20 cellular contexts compared by ENCODE assay signal in the genomic region with DNA sequence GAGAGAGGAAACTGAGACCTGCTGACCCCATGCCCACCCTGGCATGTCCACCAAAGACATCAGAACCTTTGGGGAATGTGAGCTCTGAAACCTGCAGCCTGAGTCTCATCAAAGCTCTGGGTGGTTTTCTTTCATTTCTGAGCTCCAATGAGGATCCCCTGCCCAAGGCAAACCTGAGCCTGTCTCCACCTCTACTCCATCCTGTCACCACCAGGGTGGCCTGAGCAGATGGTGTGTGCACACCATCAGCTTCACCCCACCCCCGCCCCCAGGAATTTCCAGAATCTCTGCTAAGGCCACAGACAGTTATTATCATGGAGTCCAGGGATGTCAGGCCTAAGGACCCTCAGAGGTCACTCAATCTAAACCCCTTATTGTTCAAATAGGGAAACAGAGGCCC. TPM values are rescaled to one million over a fixed set of nuclear protein-coding genes. Genes with fewer than 3 reads are reported as not detected.
DNase-seq lines count a peak whose midpoint lies in the region; ATAC-seq, FAIRE-seq and TF ChIP-seq lines count a peak whose summit lies in the region.
"Had no signal": no experiment of that assay in that cellular context is flagged by ENCODE, and none has a peak within 500 bp of the region (broad histone marks: within the 10 kb centered on the region; RNA-seq: fewer than 3 reads in every experiment).

No MANE protein-coding gene starts in this region.

- H3K4ac ChIP-seq in H9 (ENCODE audit: low read depth, low read length): no peak overlapping the region
- H3K4ac ChIP-seq in H1 (replicated peaks; ENCODE audit: insufficient read length, low read depth, low read length): no peak overlapping the region

- H3K27me3 ChIP-seq in H9 (ENCODE audit: insufficient read depth, low read length): no peaks in the 10 kb centered on the region
- no peaks in the 10 kb centered on the region for H3K27me3 ChIP-seq in H1 (replicated peaks in 1 of 4; ENCODE audit: control insufficient read depth in 3 of 4, extremely low read depth in 1 of 4, insufficient read depth in 3 of 4, low read length in 3 of 4)
- no peaks in the 10 kb centered on the region for H3K27me3 ChIP-seq in osteoblast (ENCODE audit: insufficient read depth, low read length)
- H3K27me3 ChIP-seq: left lung, SJCRH30 had no signal

- H3K23ac ChIP-seq in H9 (ENCODE audit: insufficient read length, low read depth, low read length) (no peak overlapping the region), H1 (ENCODE audit: insufficient read length) (no peak overlapping the region)

- no peak for TF ChIP-seq EP300 in H1 (IDR thresholded peaks at IDR 0.05; ENCODE audit: borderline replicate concordance in 1 of 2, low read depth in 2 of 2, low read length in 2 of 2)

- H2BK120ac ChIP-seq in H9 (ENCODE audit: low read depth, low read length, poor library complexity, severe bottlenecking) (no peak overlapping the region), H1 (replicated peaks; ENCODE audit: low read depth, low read length) (no peak overlapping the region)

- WGBS in H9 (ENCODE audit: extremely low coverage, insufficient read length, low lambda C conversion rate): no CpG with 5 or more reads among the region's 1 CpG
- no CpG with 5 or more reads among the region's 1 CpG for WGBS in H1 (ENCODE audit: extremely low coverage in 1 of 2, insufficient coverage in 1 of 2, insufficient read length in 1 of 2, insufficient replicate concordance in 2 of 2, low coverage in 1 of 2, low lambda C conversion rate in 2 of 2, missing lambda C conversion rate in 1 of 2), 2 experiments

- H2BK12ac ChIP-seq in H9 (ENCODE audit: insufficient read length, low read depth, low read length): no peak overlapping the region
- no peak overlapping the region for H2BK12ac ChIP-seq in H1 (ENCODE audit: low read depth, low read length)

- H3K27ac ChIP-seq in H9 (ENCODE audit: insufficient read length, low read depth, low read length): no peak overlapping the region
- H3K27ac ChIP-seq in H1 (ENCODE audit: low read depth, low read length): no peak overlapping the region
- H3K27ac ChIP-seq in osteoblast (ENCODE audit: low read depth, low read length): no peak overlapping the region
- H3K27ac ChIP-seq: A549, left lung, SJCRH30, thoracic aorta had no signal

- H2BK15ac ChIP-seq in H9 (ENCODE audit: low read depth, low read length): no peak overlapping the region
- 0 out of 2 replicates have a peak overlapping the region, but pooled peaks have one; percentile 72 for H2BK15ac ChIP-seq in H1 (ENCODE audit: low read length)

- no peaks in the 10 kb centered on the region for H3K36me3 Mint-ChIP-seq in activated CD4-positive, alpha-beta memory T cell treated with anti-CD3 and anti-CD28 coated beads for 36 hours
- H3K36me3 Mint-ChIP-seq in activated CD4-positive, alpha-beta memory T cell treated with anti-CD3 and anti-CD28 coated beads, Interleukin-2, amount 10 ng/mL, durations not matched to agents 7 days and 5 days (ENCODE audit: low read depth): no peaks in the 10 kb centered on the region
- H3K36me3 Mint-ChIP-seq in H9 (ENCODE audit: insufficient read depth in 1 of 3, low read depth in 3 of 3): no peaks in the 10 kb centered on the region
- H3K36me3 Mint-ChIP-seq: brain, IgD-negative memory B cell, naive B cell had no signal

- no peaks in the 10 kb centered on the region for H3K9me3 Mint-ChIP-seq in activated CD4-positive, alpha-beta memory T cell treated with anti-CD3 and anti-CD28 coated beads for 36 hours
- H3K9me3 Mint-ChIP-seq in activated CD4-positive, alpha-beta memory T cell treated with anti-CD3 and anti-CD28 coated beads, Interleukin-2, amount 10 ng/mL, durations not matched to agents 7 days and 5 days: no peaks in the 10 kb centered on the region
- H3K9me3 Mint-ChIP-seq in H9: no peaks in the 10 kb centered on the region
- H3K9me3 Mint-ChIP-seq: IgD-negative memory B cell, naive B cell had no signal

- peak overlapping the region; percentile 23 for H3K27ac Mint-ChIP-seq in activated CD4-positive, alpha-beta memory T cell treated with anti-CD3 and anti-CD28 coated beads for 36 hours
- no peak overlapping the region for H3K27ac Mint-ChIP-seq in activated CD4-positive, alpha-beta memory T cell treated with anti-CD3 and anti-CD28 coated beads, Interleukin-2, amount 10 ng/mL, durations not matched to agents 7 days and 5 days
- H3K27ac Mint-ChIP-seq in H9: no peak overlapping the region

- H3K36me3 ChIP-seq in H1 (ENCODE audit: control insufficient read depth in 2 of 4, insufficient read depth in 4 of 4, low read length in 3 of 4) (no peaks in the 10 kb centered on the region), osteoblast (ENCODE audit: insufficient read depth, low read length) (no peaks in the 10 kb centered on the region)
- H3K36me3 ChIP-seq: left lung, SJCRH30, thoracic aorta had no signal

- H4K5ac ChIP-seq in H9 (ENCODE audit: insufficient read length, low read depth, low read length) (no peak overlapping the region), H1 (ENCODE audit: insufficient read length, low read depth, low read length) (no peak overlapping the region)

- H4K20me1 ChIP-seq in H9 (ENCODE audit: control insufficient read depth, insufficient read depth, insufficient read length) (no peaks in the 10 kb centered on the region), H1 (replicated peaks in 1 of 2; ENCODE audit: control insufficient read depth in 1 of 2, insufficient read depth in 2 of 2, low read length in 2 of 2) (no peaks in the 10 kb centered on the region), osteoblast (ENCODE audit: insufficient read depth, low read length) (peaks cover 2% of the 10 kb centered on the region)

- no peak for DNase-seq in activated CD4-positive, alpha-beta memory T cell treated with anti-CD3 and anti-CD28 coated beads for 36 hours
- DNase-seq in activated CD4-positive, alpha-beta memory T cell treated with anti-CD3 and anti-CD28 coated beads, Interleukin-2, amount 10 ng/mL, durations not matched to agents 7 days and 5 days: no peak
- peak; percentile 28 for DNase-seq in H9
- no peak for DNase-seq in H1 (ENCODE audit: low read depth in 1 of 2, low spot score in 2 of 2)
- DNase-seq in osteoblast (ENCODE audit: insufficient read length, low spot score, missing footprints): peak; percentile 62
- no peak for DNase-seq in SHP77 treated with DMSO at 0.1 percent for 48 hours (lab: John Stamatoyannopoulos, UW)
- DNase-seq in NCI-H1694 (lab: John Stamatoyannopoulos, UW): no peak
- DNase-seq: activated CD4-positive, alpha-beta T cell treated with anti-CD3 and anti-CD28 coated beads, Interleukin-2, amount 50 U/mL, for 4 hours; COR-L47; left lung; naive B cell; NCI-H1105; T-helper 9 cell had no signal

- H3K4me2 ChIP-seq in H9 (ENCODE audit: insufficient read depth, insufficient read length, low read length) (no peak overlapping the region), H1 (ENCODE audit: insufficient read depth in 1 of 2, low read depth in 2 of 2, low read length in 2 of 2) (no peak overlapping the region), osteoblast (ENCODE audit: insufficient read depth, low read length) (no peak overlapping the region)
- H3K4me2 ChIP-seq: A549 had no signal

- H4K91ac ChIP-seq in H9 (ENCODE audit: insufficient read length, low read depth, low read length): no peak overlapping the region
- no peak overlapping the region for H4K91ac ChIP-seq in H1 (replicated peaks; ENCODE audit: insufficient read length, low read length)

- H3K9me3 ChIP-seq in H9 (ENCODE audit: control insufficient read depth, low read depth, low read length) (no peaks in the 10 kb centered on the region), H1 (ENCODE audit: insufficient read depth in 2 of 2, low read depth in 1 of 2, low read length in 1 of 2) (no peaks in the 10 kb centered on the region), osteoblast (ENCODE audit: low read depth, low read length) (no peaks in the 10 kb centered on the region)
- H3K9me3 ChIP-seq: A549, left lung, SJCRH30, thoracic aorta had no signal

- no peak overlapping the region for H3K9ac ChIP-seq in H9 (ENCODE audit: extremely low read depth, insufficient read length, low read length)
- H3K9ac ChIP-seq in H1 (replicated peaks in 1 of 4; ENCODE audit: extremely low read depth in 1 of 4, low read depth in 3 of 4, low read length in 3 of 4): no peak overlapping the region

- H3K56ac ChIP-seq in H9 (ENCODE audit: insufficient read length, low read depth, low read length) (no peak overlapping the region), H1 (replicated peaks; ENCODE audit: insufficient read length, low read depth, low read length) (no peak overlapping the region)

- H3K79me2 ChIP-seq in H9 (ENCODE audit: insufficient read depth, low read length): no peaks in the 10 kb centered on the region
- no peaks in the 10 kb centered on the region for H3K79me2 ChIP-seq in H1 (ENCODE audit: control insufficient read depth in 1 of 2, insufficient read depth in 2 of 2, low read length in 2 of 2)
- no peaks in the 10 kb centered on the region for H3K79me2 ChIP-seq in osteoblast (ENCODE audit: insufficient read depth, low read length)

- ATAC-seq in HG03571 (IDR thresholded peaks at IDR 0.05; ENCODE audit: unreplicated experiment): no peak
- ATAC-seq: left lung had no signal

- no peak overlapping the region for H2BK5ac ChIP-seq in H9 (ENCODE audit: insufficient read length, low read length)
- no peak overlapping the region for H2BK5ac ChIP-seq in H1 (ENCODE audit: low read depth, low read length)

- H3K4me1 Mint-ChIP-seq in activated CD4-positive, alpha-beta memory T cell treated with anti-CD3 and anti-CD28 coated beads for 36 hours (ENCODE audit: low read depth): peaks cover 25% of the 10 kb centered on the region
- H3K4me1 Mint-ChIP-seq in activated CD4-positive, alpha-beta memory T cell treated with anti-CD3 and anti-CD28 coated beads, Interleukin-2, amount 10 ng/mL, durations not matched to agents 7 days and 5 days: peaks cover 13% of the 10 kb centered on the region
- peaks cover 5 to 6% of the 10 kb centered on the region in 2 experiments; a peak in 3 of 4 replicates for H3K4me1 Mint-ChIP-seq in H9

- TF ChIP-seq RAD21 in H1 (IDR thresholded peaks at IDR 0.05 in 1 of 2, conservative IDR thresholded peaks at IDR 0.05 in 1 of 2; ENCODE audit: low read depth in 2 of 2, low read length in 2 of 2): no peak

- peaks cover 1% of the 10 kb centered on the region for H3K27me3 Mint-ChIP-seq in activated CD4-positive, alpha-beta memory T cell treated with anti-CD3 and anti-CD28 coated beads for 36 hours
- peaks cover 6% of the 10 kb centered on the region for H3K27me3 Mint-ChIP-seq in activated CD4-positive, alpha-beta memory T cell treated with anti-CD3 and anti-CD28 coated beads, Interleukin-2, amount 10 ng/mL, durations not matched to agents 7 days and 5 days
- peaks cover 2% of the 10 kb centered on the region for H3K27me3 Mint-ChIP-seq in H9 (ENCODE audit: low read depth)

- H2AK5ac ChIP-seq in H9 (ENCODE audit: insufficient read length, low read length) (no peak overlapping the region), H1 (ENCODE audit: low read depth, low read length) (no peak overlapping the region)

- 0 out of 3 replicates have a peak, but pooled peaks have one; percentile 9 for TF ChIP-seq CTCF in H9 (conservative IDR thresholded peaks at IDR 0.05)
- TF ChIP-seq CTCF in H1 (IDR thresholded peaks at IDR 0.05; ENCODE audit: control extremely low read depth in 1 of 3, insufficient read depth in 1 of 3, low read depth in 1 of 3, low read length in 3 of 3): no peak
- TF ChIP-seq CTCF in osteoblast (IDR thresholded peaks at IDR 0.05; ENCODE audit: extremely low read depth, low read depth, low read length): no peak

- no peak overlapping the region for H3K18ac ChIP-seq in H9 (ENCODE audit: insufficient read length, low read depth, low read length)
- H3K18ac ChIP-seq in H1 (ENCODE audit: extremely low read depth, low read length): no peak overlapping the region

- H3K23me2 ChIP-seq in H9 (ENCODE audit: insufficient read length, low read depth, low read length, poor library complexity, severe bottlenecking) (no peaks in the 10 kb centered on the region), H1 (ENCODE audit: low read depth, low read length) (no peaks in the 10 kb centered on the region)

- CTCF ChIA-PET in activated CD4-positive, alpha-beta memory T cell treated with anti-CD3 and anti-CD28 coated beads for 36 hours (lab: Charles Lee): interaction anchor here (0.9 to 15.1 kb wide), 13 partner anchors 9 to 540 kb away, joined by 3 to 587 read pairs (median 4); no protein-coding TSS in a partner anchor
- CTCF ChIA-PET in activated CD4-positive, alpha-beta memory T cell treated with anti-CD3 and anti-CD28 coated beads, Interleukin-2, amount 10 ng/mL, durations not matched to agents 7 days and 5 days (lab: Charles Lee): interaction anchor here (1.0 to 18.5 kb wide), 15 partner anchors 9 to 215 kb away, joined by 3 to 633 read pairs (median 7); partner anchors contain the start of genes CX3CR1 and RPSA
- CTCF ChIA-PET in H1 (lab: Charles Lee; ENCODE audit: partially characterized antibody): interaction anchor here (0.6 to 18.0 kb wide), 21 partner anchors 9 to 393 kb away, joined by 3 to 767 read pairs (median 6); partner anchors contain the start of gene CX3CR1

- no peak overlapping the region for H4K8ac ChIP-seq in H9 (replicated peaks; ENCODE audit: insufficient read length, low read depth, low read length)
- H4K8ac ChIP-seq in H1 (ENCODE audit: extremely low read depth, insufficient read depth, low read length): no peak overlapping the region

- H3K4me3 Mint-ChIP-seq in activated CD4-positive, alpha-beta memory T cell treated with anti-CD3 and anti-CD28 coated beads for 36 hours: no peak overlapping the region
- no peak overlapping the region for H3K4me3 Mint-ChIP-seq in activated CD4-positive, alpha-beta memory T cell treated with anti-CD3 and anti-CD28 coated beads, Interleukin-2, amount 10 ng/mL, durations not matched to agents 7 days and 5 days
- no peak overlapping the region for H3K4me3 Mint-ChIP-seq in H9
- H3K4me3 Mint-ChIP-seq: IgD-negative memory B cell, naive B cell had no signal

- POLR2A ChIA-PET in activated CD4-positive, alpha-beta memory T cell treated with anti-CD3 and anti-CD28 coated beads for 36 hours (lab: Charles Lee): interaction anchor here (0.6 to 1.9 kb wide), 3 partner anchors 25 to 97 kb away, joined by 3 to 9 read pairs (median 6); no protein-coding TSS in a partner anchor
- POLR2A ChIA-PET in activated CD4-positive, alpha-beta memory T cell treated with anti-CD3 and anti-CD28 coated beads, Interleukin-2, amount 10 ng/mL, durations not matched to agents 7 days and 5 days (lab: Charles Lee): interaction anchor here (1.1 to 6.0 kb wide), 3 partner anchors 85 to 101 kb away, joined by 4 to 39 read pairs (median 7); no protein-coding TSS in a partner anchor
- POLR2A ChIA-PET in H1 (lab: Charles Lee; ENCODE audit: partially characterized antibody): interaction anchor here (1.3 to 1.7 kb wide), 2 partner anchors 15 to 97 kb away, joined by 3 to 5 read pairs; no protein-coding TSS in a partner anchor

- H2AFZ ChIP-seq in H9 (ENCODE audit: low read length): no peak overlapping the region
- no peak overlapping the region for H2AFZ ChIP-seq in H1 (ENCODE audit: low read length)
- no peak overlapping the region for H2AFZ ChIP-seq in osteoblast (ENCODE audit: low read length)

- no peak for TF ChIP-seq POLR2A in H1 (IDR thresholded peaks at IDR 0.05; ENCODE audit: control extremely low read depth in 1 of 2, low read depth in 2 of 2, low read length in 2 of 2)

- intact Hi-C loops in activated CD4-positive, alpha-beta memory T cell treated with anti-CD3 and anti-CD28 coated beads for 36 hours (cut with micrococcal nuclease): no loop called here

- H3K4me1 ChIP-seq in H9 (ENCODE audit: insufficient read depth, low read length) (peaks cover 4% of the 10 kb centered on the region; the same call in 1 of the 2 replicates), H1 (replicated peaks in 1 of 4; ENCODE audit: control insufficient read depth in 3 of 4, insufficient read depth in 4 of 4, low read length in 3 of 4) (no peaks in the 10 kb centered on the region), osteoblast (ENCODE audit: insufficient read depth, low read length) (peaks cover 10% of the 10 kb centered on the region)
- H3K4me1 ChIP-seq: A549 had no signal

- no peak overlapping the region for H3K4me3 ChIP-seq in H1 (ENCODE audit: extremely low read depth in 1 of 4, insufficient read depth in 2 of 4, low read depth in 3 of 4, low read length in 4 of 4)
- no peak overlapping the region for H3K4me3 ChIP-seq in osteoblast (ENCODE audit: insufficient read depth, low read length)
- H3K4me3 ChIP-seq: A549, left lung, thoracic aorta had no signal

- H3K14ac ChIP-seq in H9 (ENCODE audit: insufficient read depth, low read length): no peak overlapping the region
- H3K14ac ChIP-seq in H1 (ENCODE audit: insufficient read length): no peak overlapping the region

- H3T11ph ChIP-seq in H9 (ENCODE audit: low read length): no peak overlapping the region

- H3K79me1 ChIP-seq in H9 (ENCODE audit: insufficient read depth, low read depth, low read length, poor library complexity, severe bottlenecking) (no peaks in the 10 kb centered on the region), H1 (ENCODE audit: low read depth, low read length) (no peaks in the 10 kb centered on the region)

- no peak for FAIRE-seq in H1 (lab: Jason Lieb, UNC)
- FAIRE-seq: A549 had no signal

- H2BK20ac ChIP-seq in H9 (ENCODE audit: low read depth, low read length, poor library complexity, severe bottlenecking) (no peak overlapping the region), H1 (ENCODE audit: low read length) (no peak overlapping the region)

RNA-seq across cellular contexts. Expression of gene XIRP1, which starts 1.3 kb away (rescaled TPM):
- total RNA-seq in activated CD4-positive, alpha-beta memory T cell treated with anti-CD3 and anti-CD28 coated beads for 36 hours: 1 to 10 TPM; 1.3 to 1.6 TPM
- under 1 TPM; 0.03 to 0.05 TPM for total RNA-seq in activated CD4-positive, alpha-beta memory T cell treated with anti-CD3 and anti-CD28 coated beads, Interleukin-2, amount 10 ng/mL, durations not matched to agents 7 days and 5 days
- not detected in 2 replicates for total RNA-seq in H9 (2021)
- not detected in 2 replicates for total RNA-seq in H1 (2021; fragmentation: NEBNext Ultra II Directional; extraction: Animal tissue kit (Norgen Biotek cat#: 25700))
- polyA plus RNA-seq in H1 (2011; rRNA removed): not detected in 2 replicates
- not detected for polyA plus RNA-seq in H1 (2011; cell fraction: cytosol; rRNA removed)
- not detected for polyA plus RNA-seq in H1 (2011; cell fraction: nucleus; rRNA removed)
- polyA plus RNA-seq in H1 (2012, experiment 1 of 2): not detected in 4 replicates
- not detected for polyA plus RNA-seq in H1 (2012, experiment 2 of 2)
- polyA plus RNA-seq in H1 (2013, experiment 1 of 2): not detected
- not detected for polyA plus RNA-seq in H1 (2013, experiment 2 of 2)
- not detected in 2 replicates for polyA minus RNA-seq in H1 (2011; rRNA and poly(A)+ RNA removed)
- not detected for polyA minus RNA-seq in H1 (2011; cell fraction: cytosol; rRNA and poly(A)+ RNA removed)
- polyA minus RNA-seq in H1 (2011; cell fraction: nucleus; rRNA and poly(A)+ RNA removed): not detected
- total RNA-seq in osteoblast: under 0.01 TPM in 2 replicates
- total RNA-seq: dermis microvascular lymphatic vessel endothelial cell had no signal
- polyA plus RNA-seq: A549, IgD-negative memory B cell had no signal

RNA-seq across cellular contexts. Expression of gene CSRNP1, which starts 37.7 kb away (rescaled TPM):
- 10 to 100 TPM; 63.0 to 66.2 TPM for total RNA-seq in activated CD4-positive, alpha-beta memory T cell treated with anti-CD3 and anti-CD28 coated beads for 36 hours
- 10 to 100 TPM; 32.5 to 33.2 TPM for total RNA-seq in activated CD4-positive, alpha-beta memory T cell treated with anti-CD3 and anti-CD28 coated beads, Interleukin-2, amount 10 ng/mL, durations not matched to agents 7 days and 5 days
- total RNA-seq in H9 (2021) (8.2 and 8.5 TPM in 2 replicates), osteoblast (5.8 and 8.0 TPM in 2 replicates)
- total RNA-seq in H1 (2021; fragmentation: NEBNext Ultra II Directional; extraction: Animal tissue kit (Norgen Biotek cat#: 25700)): 7.1 and 8.3 TPM in 2 replicates
- 6.7 and 10.9 TPM in 2 replicates for polyA plus RNA-seq in H1 (2011; rRNA removed)
- polyA plus RNA-seq in H1 (2011; cell fraction: cytosol; rRNA removed): 9.2 TPM
- polyA plus RNA-seq in H1 (2011; cell fraction: nucleus; rRNA removed): 16.9 TPM
- 6.3 to 8.1 TPM (median 7.5 TPM) in 4 replicates for polyA plus RNA-seq in H1 (2012, experiment 1 of 2)
- 10.1 TPM for polyA plus RNA-seq in H1 (2012, experiment 2 of 2)
- 4.0 TPM for polyA plus RNA-seq in H1 (2013, experiment 1 of 2)
- 3.9 TPM for polyA plus RNA-seq in H1 (2013, experiment 2 of 2)
- polyA minus RNA-seq in H1 (2011; rRNA and poly(A)+ RNA removed): 9.9 and 16.1 TPM in 2 replicates
- 7.6 TPM for polyA minus RNA-seq in H1 (2011; cell fraction: cytosol; rRNA and poly(A)+ RNA removed)
- 11.4 TPM for polyA minus RNA-seq in H1 (2011; cell fraction: nucleus; rRNA and poly(A)+ RNA removed)

Comparison
In these comparisons a context has a peak if more than half of its experiments do, and no peak if none do; other contexts are left out.
1. DNase-seq: peak in H9 (single experiment) and osteoblast (single experiment); none in activated CD4-positive, alpha-beta memory T cell treated with anti-CD3 and anti-CD28 coated beads for 36 hours (single experiment), activated CD4-positive, alpha-beta memory T cell treated with anti-CD3 and anti-CD28 coated beads, Interleukin-2, amount 10 ng/mL, durations not matched to agents 7 days and 5 days (single experiment), H1 (0 of 2), SHP77 treated with DMSO at 0.1 percent for 48 hours (single experiment) and NCI-H1694 (single experiment).